Comparison of ENCODE assay signal across 18 cellular contexts in the genomic region with DNA sequence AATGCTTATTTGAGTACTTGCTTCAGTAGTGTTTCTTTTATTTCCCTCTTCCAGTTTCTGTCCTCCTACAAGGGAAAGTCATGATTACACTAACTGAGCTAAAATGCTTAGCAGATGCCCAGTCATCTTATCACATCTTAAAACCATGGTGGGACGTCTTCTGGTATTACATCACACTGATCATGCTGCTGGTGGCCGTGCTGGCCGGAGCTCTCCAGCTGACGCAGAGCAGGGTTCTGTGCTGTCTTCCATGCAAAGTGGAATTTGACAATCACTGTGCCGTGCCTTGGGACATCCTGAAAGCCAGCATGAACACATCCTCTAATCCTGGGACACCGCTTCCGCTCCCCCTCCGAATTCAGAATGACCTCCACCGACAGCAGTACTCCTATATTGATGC. TPM values are rescaled to one million over a fixed set of nuclear protein-coding genes. Genes with fewer than 3 reads are reported as not detected.
DNase-seq lines count a peak whose midpoint lies in the region; ATAC-seq lines count a peak whose summit lies in the region.
"Had no signal": no experiment of that assay in that cellular context is flagged by ENCODE, and none has a peak within 500 bp of the region (broad histone marks: within the 10 kb centered on the region; RNA-seq: fewer than 3 reads in every experiment).

No MANE protein-coding gene starts in this region.

- intact Hi-C loops in activated naive CD4-positive, alpha-beta T cell treated with anti-CD3 and anti-CD28 coated beads for 36 hours (cut with micrococcal nuclease) = no loop called here

- peaks cover 65% of the 10 kb centered on the region for H3K36me3 Mint-ChIP-seq in activated naive CD4-positive, alpha-beta T cell treated with anti-CD3 and anti-CD28 coated beads for 36 hours (ENCODE audit: low read depth)
- H3K36me3 Mint-ChIP-seq in T-helper 17 cell (ENCODE audit: low read depth) = peaks cover 10% of the 10 kb centered on the region
- H3K36me3 Mint-ChIP-seq in activated T-helper 17 cell treated with anti-CD3 and anti-CD28 coated beads, Interleukin-2, amount 50 U/mL, for 72 hours (ENCODE audit: low read depth) = peaks cover 95% of the 10 kb centered on the region
- peaks cover 62% of the 10 kb centered on the region for H3K36me3 Mint-ChIP-seq in activated CD8-positive, alpha-beta memory T cell treated with anti-CD3 and anti-CD28 coated beads, Interleukin-2, amount 10 ng/mL, durations not matched to agents 7 days and 5 days

- H3K27me3 Mint-ChIP-seq in activated naive CD4-positive, alpha-beta T cell treated with anti-CD3 and anti-CD28 coated beads for 36 hours (ENCODE audit: low read depth) = no peaks in the 10 kb centered on the region
- H3K27me3 Mint-ChIP-seq in T-helper 17 cell = no peaks in the 10 kb centered on the region
- no peaks in the 10 kb centered on the region for H3K27me3 Mint-ChIP-seq in activated T-helper 17 cell treated with anti-CD3 and anti-CD28 coated beads, Interleukin-2, amount 50 U/mL, for 72 hours
- no peaks in the 10 kb centered on the region for H3K27me3 Mint-ChIP-seq in activated CD8-positive, alpha-beta memory T cell treated with anti-CD3 and anti-CD28 coated beads, Interleukin-2, amount 10 ng/mL, durations not matched to agents 7 days and 5 days
- H3K27me3 Mint-ChIP-seq: CD4-positive, CD25-positive, alpha-beta regulatory T cell; CD8-positive, alpha-beta memory T cell had no signal

- no peaks in the 10 kb centered on the region for H3K9me3 Mint-ChIP-seq in activated naive CD4-positive, alpha-beta T cell treated with anti-CD3 and anti-CD28 coated beads for 36 hours
- H3K9me3 Mint-ChIP-seq in activated T-helper 17 cell treated with anti-CD3 and anti-CD28 coated beads, Interleukin-2, amount 50 U/mL, for 72 hours = no peaks in the 10 kb centered on the region
- H3K9me3 Mint-ChIP-seq in activated CD8-positive, alpha-beta memory T cell treated with anti-CD3 and anti-CD28 coated beads, Interleukin-2, amount 10 ng/mL, durations not matched to agents 7 days and 5 days (ENCODE audit: low read depth) = no peaks in the 10 kb centered on the region
- H3K9me3 Mint-ChIP-seq: CD4-positive, CD25-positive, alpha-beta regulatory T cell; CD8-positive, alpha-beta memory T cell; H9 had no signal

- H3K4me1 Mint-ChIP-seq in activated naive CD4-positive, alpha-beta T cell treated with anti-CD3 and anti-CD28 coated beads for 36 hours (ENCODE audit: low read depth) = peaks cover 63% of the 10 kb centered on the region
- peaks cover 4% of the 10 kb centered on the region for H3K4me1 Mint-ChIP-seq in T-helper 17 cell
- peaks cover 32% of the 10 kb centered on the region for H3K4me1 Mint-ChIP-seq in activated T-helper 17 cell treated with anti-CD3 and anti-CD28 coated beads, Interleukin-2, amount 50 U/mL, for 72 hours
- H3K4me1 Mint-ChIP-seq in activated CD8-positive, alpha-beta memory T cell treated with anti-CD3 and anti-CD28 coated beads, Interleukin-2, amount 10 ng/mL, durations not matched to agents 7 days and 5 days = peaks cover 40% of the 10 kb centered on the region

- H3K9me3 ChIP-seq in T-helper 17 cell (ENCODE audit: control insufficient read depth, low read length, poor library complexity, severe bottlenecking) = no peaks in the 10 kb centered on the region
- H3K9me3 ChIP-seq: BE2C had no signal

- CTCF ChIA-PET in activated naive CD4-positive, alpha-beta T cell treated with anti-CD3 and anti-CD28 coated beads for 36 hours (lab: Charles Lee) = interaction anchor here (1.4 kb wide), 1 partner anchor 99 kb away, joined by 4 read pairs; no protein-coding TSS in a partner anchor
- CTCF ChIA-PET in activated CD8-positive, alpha-beta memory T cell treated with anti-CD3 and anti-CD28 coated beads, Interleukin-2, amount 10 ng/mL, durations not matched to agents 7 days and 5 days (lab: Charles Lee) = interaction anchor here (1.1 kb wide), 1 partner anchor 55 kb away, joined by 3 read pairs; no protein-coding TSS in a partner anchor

- DNase-seq in activated naive CD4-positive, alpha-beta T cell treated with anti-CD3 and anti-CD28 coated beads for 36 hours = no peak
- no peak for DNase-seq in activated naive CD4-positive, alpha-beta T cell (lab: John Stamatoyannopoulos, UW)
- DNase-seq in T-helper 17 cell = no peak
- no peak for DNase-seq in activated CD8-positive, alpha-beta memory T cell treated with anti-CD3 and anti-CD28 coated beads, Interleukin-2, amount 10 ng/mL, durations not matched to agents 7 days and 5 days
- DNase-seq: ACHN; BE2C; C1 segment of cervical spinal cord; CD4-positive, CD25-positive, alpha-beta regulatory T cell; CD8-positive, alpha-beta memory T cell; COR-L47; DMS 273 treated with DMSO at 0.1 percent for 48 hours; DMS53; DND-41; EL; H9 had no signal

- ATAC-seq in T-helper 17 cell (no peak), GM18517 (IDR thresholded peaks at IDR 0.05; ENCODE audit: unreplicated experiment) (no peak)
- peak; percentile 16 for ATAC-seq in activated T-helper 17 cell treated with anti-CD3 and anti-CD28 coated beads, Interleukin-2, amount 50 U/mL, for 72 hours (replicated peaks)
- no peak for ATAC-seq in activated CD8-positive, alpha-beta memory T cell treated with anti-CD3 and anti-CD28 coated beads, Interleukin-2, amount 10 ng/mL, durations not matched to agents 7 days and 5 days
- ATAC-seq: GM12878 had no signal

- peak overlapping the region; percentile 13 for H3K27ac Mint-ChIP-seq in activated naive CD4-positive, alpha-beta T cell treated with anti-CD3 and anti-CD28 coated beads for 36 hours
- peak overlapping the region; percentile 67 for H3K27ac Mint-ChIP-seq in T-helper 17 cell
- H3K27ac Mint-ChIP-seq in activated T-helper 17 cell treated with anti-CD3 and anti-CD28 coated beads, Interleukin-2, amount 50 U/mL, for 72 hours = no peak overlapping the region
- no peak overlapping the region for H3K27ac Mint-ChIP-seq in activated CD8-positive, alpha-beta memory T cell treated with anti-CD3 and anti-CD28 coated beads, Interleukin-2, amount 10 ng/mL, durations not matched to agents 7 days and 5 days

- H3K4me3 Mint-ChIP-seq in activated naive CD4-positive, alpha-beta T cell treated with anti-CD3 and anti-CD28 coated beads for 36 hours = no peak overlapping the region
- H3K4me3 Mint-ChIP-seq in T-helper 17 cell = no peak overlapping the region
- H3K4me3 Mint-ChIP-seq in activated T-helper 17 cell treated with anti-CD3 and anti-CD28 coated beads, Interleukin-2, amount 50 U/mL, for 72 hours = no peak overlapping the region
- H3K4me3 Mint-ChIP-seq in activated CD8-positive, alpha-beta memory T cell treated with anti-CD3 and anti-CD28 coated beads, Interleukin-2, amount 10 ng/mL, durations not matched to agents 7 days and 5 days = no peak overlapping the region
- H3K4me3 Mint-ChIP-seq: CD4-positive, CD25-positive, alpha-beta regulatory T cell; CD8-positive, alpha-beta memory T cell; H9 had no signal

RNA-seq across cellular contexts. Expression of gene LRRC8C, which starts 50.3 kb away (rescaled TPM):
- 10 to 100 TPM; 13.6 TPM for total RNA-seq in activated naive CD4-positive, alpha-beta T cell treated with anti-CD3 and anti-CD28 coated beads for 36 hours
- 10 to 100 TPM; 46.0 to 52.4 TPM for total RNA-seq in T-helper 17 cell
- 10 to 100 TPM; 27.7 to 50.4 TPM for total RNA-seq in activated T-helper 17 cell treated with anti-CD3 and anti-CD28 coated beads, Interleukin-2, amount 50 U/mL, for 72 hours
- total RNA-seq in activated CD8-positive, alpha-beta memory T cell treated with anti-CD3 and anti-CD28 coated beads, Interleukin-2, amount 10 ng/mL, durations not matched to agents 7 days and 5 days = 10 to 100 TPM; 43.5 to 44.3 TPM

RNA-seq across cellular contexts. Expression of gene LRRC8B, which starts 57.9 kb away (rescaled TPM):
- 10 to 100 TPM; 18.0 to 20.4 TPM for total RNA-seq in activated naive CD4-positive, alpha-beta T cell treated with anti-CD3 and anti-CD28 coated beads for 36 hours
- 10 to 100 TPM; 12.1 to 24.0 TPM for total RNA-seq in T-helper 17 cell
- total RNA-seq in activated T-helper 17 cell treated with anti-CD3 and anti-CD28 coated beads, Interleukin-2, amount 50 U/mL, for 72 hours = 10 to 100 TPM; 16.3 to 45.8 TPM
- 10 to 100 TPM; 15.7 to 16.5 TPM for total RNA-seq in activated CD8-positive, alpha-beta memory T cell treated with anti-CD3 and anti-CD28 coated beads, Interleukin-2, amount 10 ng/mL, durations not matched to agents 7 days and 5 days

Comparison
In these comparisons a context has a peak if more than half of its experiments do, and no peak if none do; other contexts are left out.
1. H3K27ac Mint-ChIP-seq: peak in activated naive CD4-positive, alpha-beta T cell treated with anti-CD3 and anti-CD28 coated beads for 36 hours (single experiment) and T-helper 17 cell (single experiment); none in activated T-helper 17 cell treated with anti-CD3 and anti-CD28 coated beads, Interleukin-2, amount 50 U/mL, for 72 hours (single experiment) and activated CD8-positive, alpha-beta memory T cell treated with anti-CD3 and anti-CD28 coated beads, Interleukin-2, amount 10 ng/mL, durations not matched to agents 7 days and 5 days (single experiment).